8 cellular contexts compared by ENCODE assay signal in genomic region chr2:85888745-85889647, GRCh38. TPM values are rescaled to one million over a fixed set of nuclear protein-coding genes. Genes with fewer than 3 reads are reported as not detected.
A peak's percentile ranks its signal among the peaks of the same experiment; 100 is the strongest.
DNase-seq lines count a peak whose midpoint lies in the region; ATAC-seq and TF ChIP-seq lines count a peak whose summit lies in the region.

Gene ST3GAL5, minus strand, starts transcription at chr2:85888990. Its CDS starts 85 bp downstream, at chr2:85888905.

- no peaks in the 10 kb centered on the region for H3K27me3 Mint-ChIP-seq in mesothelial cell of epicardium (ENCODE audit: low read depth)

- H3K36me3 Mint-ChIP-seq in mesothelial cell of epicardium, result no peaks in the 10 kb centered on the region

- DNase-seq in CMK (ENCODE audit: low read depth) (peak; percentile 80), HPDE6-E6E7 (ENCODE audit: extremely low spot score) (peak; percentile 69), NOMO-1 treated with dmso at 0.1 percent for 144 hours (lab: John Stamatoyannopoulos, UW; ENCODE audit: unreplicated experiment) (peak; percentile 81), mesothelial cell of epicardium (ENCODE audit: low spot score in 2 of 2, unreplicated experiment in 2 of 2) (peak; percentile 83 to 92)
- peak; percentile 85 for DNase-seq in activated CD8-positive, alpha-beta memory T cell treated with anti-CD3 and anti-CD28 coated beads, Interleukin-2, amount 50 U/mL, for 1 hour (ENCODE audit: extremely low read depth)
- peak; percentile 92 to 93 for DNase-seq in stimulated activated CD8-positive, alpha-beta memory T cell treated with anti-CD3 and anti-CD28 coated beads, Interleukin-2, amount 100 ng/mL, for 1 hour (ENCODE audit: low read depth in 2 of 2)

- H3K4me3 Mint-ChIP-seq in mesothelial cell of epicardium, result peak within 1 kb of the TSS; percentile 90

- ATAC-seq in GM19463 (IDR thresholded peaks at IDR 0.05; ENCODE audit: unreplicated experiment), result peak; percentile 80

- peaks cover 67% of the 10 kb centered on the region for H3K4me1 Mint-ChIP-seq in mesothelial cell of epicardium

- in situ Hi-C loops in endometrial microvascular endothelial cells (cut with HindIII; ENCODE audit: inconsistent ontology term, low pct_unique_long_range_greater_than_20kb, low sequenced_read_pairs), result loop anchor here (5.0 kb wide), 1 partner anchor 148 kb away; no protein-coding TSS in a partner anchor

- no peaks in the 10 kb centered on the region for H3K9me3 Mint-ChIP-seq in mesothelial cell of epicardium

- H3K27ac Mint-ChIP-seq in mesothelial cell of epicardium, result peak within 1 kb of the TSS; percentile 96

- TF ChIP-seq CTCF in mesothelial cell of epicardium (IDR thresholded peaks at IDR 0.05; ENCODE audit: unreplicated experiment), result peak; percentile 49

RNA-seq across cellular contexts. Expression of gene ST3GAL5, which starts in this region (rescaled TPM):
- total RNA-seq in endometrial microvascular endothelial cells (ENCODE audit: inconsistent ontology term) (10.6 TPM), mesothelial cell of epicardium (23.2 to 28.6 TPM (median 25.8 TPM) in 3 replicates)

Comparison
In these comparisons a context has a peak if more than half of its experiments do, and no peak if none do; other contexts are left out.
1. Peak in every context shown above with its lines: DNase-seq and ATAC-seq.